Comparison of ENCODE assay signal across 1 cellular context in the genomic region with DNA sequence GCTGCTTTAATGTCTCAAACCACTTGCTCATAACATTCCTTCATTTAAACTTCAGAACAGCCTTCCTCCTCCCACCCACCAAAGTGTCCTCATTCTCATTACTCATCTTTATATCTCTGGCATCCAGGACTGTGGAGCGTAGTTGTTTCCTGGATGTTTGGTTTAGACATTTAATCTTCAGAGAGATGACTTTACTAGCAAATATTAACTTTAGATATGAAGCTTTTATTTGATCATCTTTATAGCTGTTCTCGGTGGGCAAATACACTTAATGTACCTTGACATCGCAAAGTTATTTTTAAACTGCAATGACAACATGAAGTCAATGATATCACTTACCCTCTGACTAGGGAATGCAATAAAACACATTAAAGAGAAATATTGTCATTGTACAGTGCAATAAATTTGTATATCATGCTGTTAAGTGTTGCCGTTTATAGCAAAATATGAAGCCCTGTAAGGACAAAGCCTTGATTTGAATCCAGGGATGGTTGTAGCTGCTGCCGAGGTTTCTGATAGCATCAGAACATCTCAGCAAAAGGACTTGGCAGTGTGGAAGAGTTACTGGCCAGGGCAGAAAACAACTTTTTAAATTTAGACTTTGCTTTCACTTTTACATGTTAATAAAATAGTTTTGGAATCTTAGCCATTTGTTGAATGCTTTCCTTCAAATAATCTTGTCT.
TF ChIP-seq lines count a peak whose summit lies in the region.

No MANE protein-coding gene starts in this region.

TF ChIP-seq in IMR-90, 13 proteins besides CTCF, POLR2A, EP300 and RAD21:
- no peak for TF ChIP-seq MAFK (IDR thresholded peaks at IDR 0.05; ENCODE audit: low read depth, low read length)
- TF ChIP-seq, protein P1, sequence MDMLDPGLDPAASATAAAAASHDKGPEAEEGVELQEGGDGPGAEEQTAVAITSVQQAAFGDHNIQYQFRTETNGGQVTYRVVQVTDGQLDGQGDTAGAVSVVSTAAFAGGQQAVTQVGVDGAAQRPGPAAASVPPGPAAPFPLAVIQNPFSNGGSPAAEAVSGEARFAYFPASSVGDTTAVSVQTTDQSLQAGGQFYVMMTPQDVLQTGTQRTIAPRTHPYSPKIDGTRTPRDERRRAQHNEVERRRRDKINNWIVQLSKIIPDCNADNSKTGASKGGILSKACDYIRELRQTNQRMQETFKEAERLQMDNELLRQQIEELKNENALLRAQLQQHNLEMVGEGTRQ (IDR thresholded peaks at IDR 0.05; ENCODE audit: low read depth, low read length): no peak
- TF ChIP-seq BHLHE40 (IDR thresholded peaks at IDR 0.05; ENCODE audit: low read depth, low read length): no peak
- no peak for TF ChIP-seq MXI1 (IDR thresholded peaks at IDR 0.05; ENCODE audit: borderline replicate concordance, low read depth, low read length)
- no peak for TF ChIP-seq SMC3 (IDR thresholded peaks at IDR 0.05; ENCODE audit: low read depth, low read length)
- no peak for TF ChIP-seq CHD1 (IDR thresholded peaks at IDR 0.05; ENCODE audit: low read depth, low read length)
- no peak for TF ChIP-seq CEBPB (IDR thresholded peaks at IDR 0.05; ENCODE audit: low read depth, low read length)
- TF ChIP-seq RCOR1 (IDR thresholded peaks at IDR 0.05; ENCODE audit: insufficient replicate concordance, low read length): no peak
- TF ChIP-seq, protein P2, sequence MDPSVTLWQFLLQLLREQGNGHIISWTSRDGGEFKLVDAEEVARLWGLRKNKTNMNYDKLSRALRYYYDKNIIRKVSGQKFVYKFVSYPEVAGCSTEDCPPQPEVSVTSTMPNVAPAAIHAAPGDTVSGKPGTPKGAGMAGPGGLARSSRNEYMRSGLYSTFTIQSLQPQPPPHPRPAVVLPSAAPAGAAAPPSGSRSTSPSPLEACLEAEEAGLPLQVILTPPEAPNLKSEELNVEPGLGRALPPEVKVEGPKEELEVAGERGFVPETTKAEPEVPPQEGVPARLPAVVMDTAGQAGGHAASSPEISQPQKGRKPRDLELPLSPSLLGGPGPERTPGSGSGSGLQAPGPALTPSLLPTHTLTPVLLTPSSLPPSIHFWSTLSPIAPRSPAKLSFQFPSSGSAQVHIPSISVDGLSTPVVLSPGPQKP (IDR thresholded peaks at IDR 0.05; ENCODE audit: borderline replicate concordance, low read depth, low read length): no peak
- no peak for TF ChIP-seq MAZ (IDR thresholded peaks at IDR 0.05; ENCODE audit: borderline replicate concordance, low read depth, low read length)
- no peak for TF ChIP-seq NFE2L2 (IDR thresholded peaks at IDR 0.05; ENCODE audit: low read depth, low read length)
- TF ChIP-seq RFX5 (IDR thresholded peaks at IDR 0.05; ENCODE audit: low read depth, low read length): no peak
- no peak for TF ChIP-seq FOS (IDR thresholded peaks at IDR 0.05; ENCODE audit: low read depth, low read length)
